In the genomic region with DNA sequence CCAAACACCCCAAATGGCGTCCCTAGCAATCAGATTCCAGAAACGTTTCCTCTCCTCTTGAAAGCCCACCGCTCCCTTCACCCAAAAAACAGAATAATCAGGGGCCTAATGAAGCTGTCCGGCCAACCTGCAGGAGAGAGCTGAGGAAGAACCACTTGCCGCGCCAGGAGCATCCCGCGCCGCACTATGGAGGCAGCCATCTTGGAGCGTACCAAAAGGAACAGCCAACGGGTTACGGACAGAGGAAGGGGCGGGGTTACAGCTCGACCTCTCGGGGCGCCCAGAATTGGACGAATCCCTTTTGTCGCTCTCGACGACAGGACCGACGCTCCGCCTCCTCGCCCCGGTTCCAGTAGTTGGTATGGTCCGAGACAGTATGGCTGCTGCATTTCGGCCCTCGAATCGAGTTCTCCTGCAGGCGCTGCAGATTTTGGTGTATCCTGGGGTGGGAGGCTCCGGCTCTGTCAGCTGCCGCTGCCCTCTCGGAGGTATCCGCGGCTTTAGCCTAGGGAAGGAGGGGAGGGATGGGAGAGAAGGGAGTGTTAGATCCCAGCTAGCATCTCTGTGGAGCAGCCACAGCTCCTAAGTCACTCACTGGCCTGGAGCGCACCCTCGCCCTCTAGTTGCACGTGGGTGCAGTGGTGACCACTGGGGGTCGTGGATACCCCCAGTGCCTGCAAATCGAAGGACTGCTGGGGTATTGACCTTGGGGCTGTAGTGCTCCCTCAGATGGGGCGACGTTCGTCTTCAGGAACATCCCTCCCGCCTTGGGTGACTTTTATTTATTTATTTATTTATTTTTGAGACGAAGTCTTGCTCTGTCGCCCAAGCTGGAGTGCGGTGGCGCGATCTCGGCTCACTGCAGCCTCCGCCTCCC, we compare ENCODE assay signal across 8 cellular contexts. TPM values are rescaled to one million over a fixed set of nuclear protein-coding genes. Genes with fewer than 3 reads are reported as not detected.
DNase-seq lines count a peak whose midpoint lies in the region; ATAC-seq and TF ChIP-seq lines count a peak whose summit lies in the region.

A gene (minus strand): TSS at position 219 of the 877 bp plus-strand sequence. CDS start 19 bp downstream, at position 200.
A gene with protein sequence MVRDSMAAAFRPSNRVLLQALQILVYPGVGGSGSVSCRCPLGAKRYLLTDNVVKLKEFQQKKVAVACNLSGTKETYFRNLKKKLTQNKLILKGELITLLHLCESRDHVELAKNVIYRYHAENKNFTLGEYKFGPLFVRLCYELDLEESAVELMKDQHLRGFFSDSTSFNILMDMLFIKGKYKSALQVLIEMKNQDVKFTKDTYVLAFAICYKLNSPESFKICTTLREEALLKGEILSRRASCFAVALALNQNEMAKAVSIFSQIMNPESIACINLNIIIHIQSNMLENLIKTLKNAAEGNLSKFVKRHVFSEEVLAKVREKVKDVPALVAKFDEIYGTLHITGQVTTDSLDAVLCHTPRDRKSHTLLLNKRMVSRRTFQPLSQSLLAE (plus strand): TSS at position 352 of the 877 bp plus-strand sequence. CDS start 10 bp downstream, at position 362.

- peaks cover 0 to 4% of the 10 kb centered on the region in 2 experiments; a peak in 2 of 4 replicates for H3K4me1 ChIP-seq in SK-N-SH (ENCODE audit: control insufficient read depth in 1 of 2, insufficient read depth in 2 of 2, low read depth in 1 of 2, low read length in 1 of 2)

- H3K36me3 Mint-ChIP-seq in activated naive CD4-positive, alpha-beta T cell treated with anti-CD3 and anti-CD28 coated beads, Interleukin-2, amount 50 U/mL, for 24 hours = peaks cover 16% of the 10 kb centered on the region

- H3K27ac Mint-ChIP-seq in activated naive CD4-positive, alpha-beta T cell treated with anti-CD3 and anti-CD28 coated beads, Interleukin-2, amount 50 U/mL, for 24 hours = peak within 1 kb of the TSS; percentile 96

- H3K4me3 Mint-ChIP-seq in activated naive CD4-positive, alpha-beta T cell treated with anti-CD3 and anti-CD28 coated beads, Interleukin-2, amount 50 U/mL, for 24 hours = peak within 1 kb of the TSS; percentile 99

- 2% methylated on average over 38 of the region's 51 CpGs for WGBS in SK-N-SH (ENCODE audit: low lambda C conversion rate)

- H3F3A ChIP-seq in SK-N-SH (replicated peaks; ENCODE audit: insufficient read depth) = peaks cover 15% of the 10 kb centered on the region

- POLR2A ChIA-PET in SK-N-SH (lab: Yijun Ruan, JAX) = interaction anchor here (0.8 to 3.1 kb wide), 10 partner anchors 9 to 733 kb away, joined by 3 to 16 read pairs (median 4); a partner anchor contains a TSS

- CTCF ChIA-PET in SK-N-SH (lab: Yijun Ruan, JAX) = interaction anchor here (0.6 to 4.1 kb wide), 8 partner anchors 9 to 537 kb away, joined by 3 to 33 read pairs (median 4); no protein-coding TSS in a partner anchor

- H3K9me3 Mint-ChIP-seq in activated naive CD4-positive, alpha-beta T cell treated with anti-CD3 and anti-CD28 coated beads, Interleukin-2, amount 50 U/mL, for 24 hours = no peaks in the 10 kb centered on the region

- no peaks in the 10 kb centered on the region for H3K27me3 Mint-ChIP-seq in activated naive CD4-positive, alpha-beta T cell treated with anti-CD3 and anti-CD28 coated beads, Interleukin-2, amount 50 U/mL, for 24 hours

- no peaks in the 10 kb centered on the region for H3K27me3 ChIP-seq in SK-N-SH (ENCODE audit: insufficient read depth)

- peak; percentile 34 for TF ChIP-seq CTCF in GM10266 (IDR thresholded peaks at IDR 0.05; ENCODE audit: control insufficient read depth, insufficient read depth, low read depth, missing control alignments)
- TF ChIP-seq CTCF in SK-N-SH (IDR thresholded peaks at IDR 0.05) = peak; percentile 46

- TF ChIP-seq RAD21 in SK-N-SH (IDR thresholded peaks at IDR 0.05; ENCODE audit: low read length) = no peak

- TF ChIP-seq EP300 in SK-N-SH (IDR thresholded peaks at IDR 0.05; ENCODE audit: borderline replicate concordance in 1 of 2, low read depth in 1 of 2, low read length in 1 of 2) = no peak

- peak; percentile 96 for DNase-seq in GM10266 (ENCODE audit: extremely low spot score)
- peak; percentile 97 for DNase-seq in NCI-H1048 (lab: John Stamatoyannopoulos, UW)
- peak; percentile 97 for DNase-seq in SK-N-SH
- DNase-seq in glomerular endothelial cell (ENCODE audit: extremely low read depth, low read depth, low spot score) = peak; percentile 94
- peak; percentile 95 for DNase-seq in occipital lobe (lab: John Stamatoyannopoulos, UW)

- peak within 1 kb of the TSS; percentile 69 for H3K9ac ChIP-seq in SK-N-SH

- peak; percentile 99 for ATAC-seq in HG02588 (IDR thresholded peaks at IDR 0.05; ENCODE audit: unreplicated experiment)

- H3K36me3 ChIP-seq in SK-N-SH (replicated peaks in 1 of 2; ENCODE audit: control insufficient read depth in 1 of 2, insufficient read depth in 2 of 2, low read length in 1 of 2) = peaks cover 11 to 19% of the 10 kb centered on the region in 2 experiments

- H3K4me2 ChIP-seq in SK-N-SH = peak within 1 kb of the TSS; percentile 77

- H3K4me3 ChIP-seq in SK-N-SH (ENCODE audit: low read depth in 2 of 2, low read length in 1 of 2) = peak within 1 kb of the TSS; percentile 77 to 84

- H2AFZ ChIP-seq in SK-N-SH (ENCODE audit: low read depth) = peak within 1 kb of the TSS; percentile 93

- peaks cover 38% of the 10 kb centered on the region for H3K4me1 Mint-ChIP-seq in activated naive CD4-positive, alpha-beta T cell treated with anti-CD3 and anti-CD28 coated beads, Interleukin-2, amount 50 U/mL, for 24 hours

- H3K79me2 ChIP-seq in SK-N-SH (ENCODE audit: insufficient read depth) = peaks cover 66% of the 10 kb centered on the region

- H3K27ac ChIP-seq in SK-N-SH (ENCODE audit: low read depth in 2 of 2, low read length in 1 of 2) = peak within 1 kb of the TSS; percentile 66 to 90
- H3K27ac ChIP-seq in temporal lobe (ENCODE audit: low read depth, low read length) = peak within 1 kb of the TSS; percentile 66

- H3K9me3 ChIP-seq in SK-N-SH = no peaks in the 10 kb centered on the region

- H4K20me1 ChIP-seq in SK-N-SH (ENCODE audit: insufficient read depth) = no peaks in the 10 kb centered on the region

- H3K9me2 ChIP-seq in SK-N-SH = no peaks in the 10 kb centered on the region

TF ChIP-seq in SK-N-SH, 30 proteins besides CTCF, POLR2A, EP300 and RAD21 (continues in another document):
- TF ChIP-seq YY1 (IDR thresholded peaks at IDR 0.05; ENCODE audit: low read depth) (peak; percentile 98), CHD2 (IDR thresholded peaks at IDR 0.05; ENCODE audit: low read length, partially characterized antibody) (peak; percentile 81), FOXM1 (IDR thresholded peaks at IDR 0.05; ENCODE audit: low read depth) (no peak), SIN3A (IDR thresholded peaks at IDR 0.05; ENCODE audit: borderline replicate concordance, low read depth, low read length) (0 out of 2 replicates have a peak, but pooled peaks have one; percentile 31), NFIC (IDR thresholded peaks at IDR 0.05; ENCODE audit: borderline replicate concordance) (no peak), MEF2A (IDR thresholded peaks at IDR 0.05; ENCODE audit: borderline replicate concordance, low read depth) (no peak), EZH2phosphoT487 (IDR thresholded peaks at IDR 0.05; ENCODE audit: borderline replicate concordance, low read depth) (no peak), TCF12 (IDR thresholded peaks at IDR 0.05) (no peak), RCOR1 (IDR thresholded peaks at IDR 0.05; ENCODE audit: low read length) (no peak), MXI1 (IDR thresholded peaks at IDR 0.05; ENCODE audit: low read depth, low read length) (peak; percentile 96), RFX5 (IDR thresholded peaks at IDR 0.05; ENCODE audit: low read length) (no peak), TAF1 (IDR thresholded peaks at IDR 0.05; ENCODE audit: borderline replicate concordance, low read depth, low read length) (no peak; the same call in none of the 2 replicates), ELF1 (IDR thresholded peaks at IDR 0.05) (no peak), GABPA (IDR thresholded peaks at IDR 0.05; ENCODE audit: low read depth) (peak; percentile 77), NRF1 (IDR thresholded peaks at IDR 0.05; ENCODE audit: low read depth, low read length) (0 out of 2 replicates have a peak, but pooled peaks have one; percentile 17)
- TF ChIP-seq, protein P1, sequence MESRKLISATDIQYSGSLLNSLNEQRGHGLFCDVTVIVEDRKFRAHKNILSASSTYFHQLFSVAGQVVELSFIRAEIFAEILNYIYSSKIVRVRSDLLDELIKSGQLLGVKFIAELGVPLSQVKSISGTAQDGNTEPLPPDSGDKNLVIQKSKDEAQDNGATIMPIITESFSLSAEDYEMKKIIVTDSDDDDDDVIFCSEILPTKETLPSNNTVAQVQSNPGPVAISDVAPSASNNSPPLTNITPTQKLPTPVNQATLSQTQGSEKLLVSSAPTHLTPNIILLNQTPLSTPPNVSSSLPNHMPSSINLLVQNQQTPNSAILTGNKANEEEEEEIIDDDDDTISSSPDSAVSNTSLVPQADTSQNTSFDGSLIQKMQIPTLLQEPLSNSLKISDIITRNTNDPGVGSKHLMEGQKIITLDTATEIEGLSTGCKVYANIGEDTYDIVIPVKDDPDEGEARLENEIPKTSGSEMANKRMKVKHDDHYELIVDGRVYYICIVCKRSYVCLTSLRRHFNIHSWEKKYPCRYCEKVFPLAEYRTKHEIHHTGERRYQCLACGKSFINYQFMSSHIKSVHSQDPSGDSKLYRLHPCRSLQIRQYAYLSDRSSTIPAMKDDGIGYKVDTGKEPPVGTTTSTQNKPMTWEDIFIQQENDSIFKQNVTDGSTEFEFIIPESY (IDR thresholded peaks at IDR 0.05; ENCODE audit: borderline replicate concordance, low read depth) = no peak
- TF ChIP-seq, protein P2, sequence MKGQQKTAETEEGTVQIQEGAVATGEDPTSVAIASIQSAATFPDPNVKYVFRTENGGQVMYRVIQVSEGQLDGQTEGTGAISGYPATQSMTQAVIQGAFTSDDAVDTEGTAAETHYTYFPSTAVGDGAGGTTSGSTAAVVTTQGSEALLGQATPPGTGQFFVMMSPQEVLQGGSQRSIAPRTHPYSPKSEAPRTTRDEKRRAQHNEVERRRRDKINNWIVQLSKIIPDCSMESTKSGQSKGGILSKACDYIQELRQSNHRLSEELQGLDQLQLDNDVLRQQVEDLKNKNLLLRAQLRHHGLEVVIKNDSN (IDR thresholded peaks at IDR 0.05; ENCODE audit: borderline replicate concordance, low read depth) = no peak

RNA-seq across cellular contexts. Expression of the first gene that starts in this region (rescaled TPM):
- polyA plus RNA-seq in SK-N-SH (2012; rRNA removed) = 37.5 and 48.2 TPM in 2 replicates
- 39.8 and 47.0 TPM in 2 replicates for polyA plus RNA-seq in SK-N-SH (2012; cell fraction: cytosol; rRNA removed)
- polyA plus RNA-seq in SK-N-SH (2012; cell fraction: nucleus; rRNA removed) = 38.6 and 42.4 TPM in 2 replicates
- total RNA-seq in glomerular endothelial cell (45.9 and 58.5 TPM in 2 replicates), occipital lobe (69.4 TPM), temporal lobe (46.2 TPM)

RNA-seq across cellular contexts. Expression of the second gene that starts in this region (rescaled TPM):
- 6.7 and 8.6 TPM in 2 replicates for polyA plus RNA-seq in SK-N-SH (2012; rRNA removed)
- polyA plus RNA-seq in SK-N-SH (2012; cell fraction: cytosol; rRNA removed) = 8.0 and 8.9 TPM in 2 replicates
- 7.1 and 13.0 TPM in 2 replicates for polyA plus RNA-seq in SK-N-SH (2012; cell fraction: nucleus; rRNA removed)
- total RNA-seq in glomerular endothelial cell = 7.4 and 9.3 TPM in 2 replicates
- 10.5 TPM for total RNA-seq in occipital lobe
- 6.6 TPM for total RNA-seq in temporal lobe

Comparison
In these comparisons a context has a peak if more than half of its experiments do, and no peak if none do; other contexts are left out.
1. Peak in every context shown above with its lines: DNase-seq, ATAC-seq, H3K4me3 ChIP-seq and H3K27ac ChIP-seq.